ENCODE assay signal across 12 cellular contexts in the genomic region with DNA sequence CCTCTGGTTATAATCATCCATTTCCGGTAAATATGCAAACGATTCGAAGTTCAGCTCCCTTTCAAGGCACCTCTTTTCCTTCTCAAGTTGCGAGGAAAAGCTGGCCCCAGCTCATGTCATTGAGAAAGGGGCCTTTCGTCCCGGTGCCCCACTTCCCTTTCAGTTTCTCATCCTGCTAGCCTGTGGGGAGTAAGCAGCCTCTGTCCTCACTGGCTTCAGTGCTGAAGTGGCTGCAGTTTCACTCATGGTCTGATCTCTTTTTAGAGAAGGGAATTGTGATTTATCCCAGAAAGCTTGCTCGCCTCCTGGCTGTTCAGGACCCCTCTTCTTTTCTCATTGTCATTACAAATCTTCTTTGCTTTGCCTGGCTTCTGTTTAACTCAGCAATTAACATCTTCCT.
"Had no signal": no experiment of that assay in that cellular context is flagged by ENCODE, and none has a peak within 500 bp of the region (broad histone marks: within the 10 kb centered on the region; RNA-seq: fewer than 3 reads in every experiment).

No MANE protein-coding gene starts in this region.

- H3K9me3 Mint-ChIP-seq: activated naive CD8-positive, alpha-beta T cell treated with anti-CD3 and anti-CD28 coated beads, Interleukin-2, amount 10 ng/mL, durations not matched to agents 7 days and 5 days; natural killer cell treated with Interleukin-12 subunit alpha and Interleukin-12 subunit beta and Interleukin-15 and Interleukin-18, amount 100 ng/mL, for 72 hours; stimulated activated effector memory CD8-positive, alpha-beta T cell treated with anti-CD3 and anti-CD28 coated beads, Interleukin-12 subunit alpha, Interleukin-12 subunit beta, amount 100 ng/mL, for 72 hours had no signal

- H3K4me3 Mint-ChIP-seq: activated naive CD8-positive, alpha-beta T cell treated with anti-CD3 and anti-CD28 coated beads, Interleukin-2, amount 10 ng/mL, durations not matched to agents 7 days and 5 days; activated T-helper 1 cell treated with anti-CD3 and anti-CD28 coated beads, Interleukin-12 subunit alpha, Interleukin-12 subunit beta, Interleukin-2, Interleukin-4 antibody, amounts not matched to agents 30 ng/mL and 10 ng/mL and 1 ng/mL, durations not matched to agents 14 hours and 24 hours and 36 hours; natural killer cell treated with Interleukin-12 subunit alpha and Interleukin-12 subunit beta and Interleukin-15 and Interleukin-18, amount 100 ng/mL, for 72 hours; stimulated activated effector memory CD8-positive, alpha-beta T cell treated with anti-CD3 and anti-CD28 coated beads, Interleukin-12 subunit alpha, Interleukin-12 subunit beta, amount 100 ng/mL, for 72 hours had no signal

- DNase-seq: activated CD4-positive, alpha-beta T cell treated with anti-CD3 and anti-CD28 coated beads, Interleukin-2, amount 50 U/mL, for 1 hour; activated CD8-positive, alpha-beta memory T cell treated with anti-CD3 and anti-CD28 coated beads for 24 hours; activated naive CD8-positive, alpha-beta T cell treated with anti-CD3 and anti-CD28 coated beads, Interleukin-2, amount 10 ng/mL, durations not matched to agents 7 days and 5 days; anterior cingulate cortex; heart right ventricle; mesenchymal stem cell; nucleus accumbens had no signal

- FAIRE-seq: frontal cortex, urothelium cell line had no signal

- H3K4me1 ChIP-seq: heart right ventricle had no signal

- H3K36me3 ChIP-seq: heart right ventricle had no signal

- H3K4me1 Mint-ChIP-seq: activated naive CD8-positive, alpha-beta T cell treated with anti-CD3 and anti-CD28 coated beads, Interleukin-2, amount 10 ng/mL, durations not matched to agents 7 days and 5 days; stimulated activated effector memory CD8-positive, alpha-beta T cell treated with anti-CD3 and anti-CD28 coated beads, Interleukin-12 subunit alpha, Interleukin-12 subunit beta, amount 100 ng/mL, for 72 hours had no signal

- H3K4me3 ChIP-seq: heart right ventricle had no signal

- H3K27ac ChIP-seq: heart right ventricle had no signal

- ATAC-seq: heart right ventricle; natural killer cell treated with Interleukin-12 subunit alpha and Interleukin-12 subunit beta and Interleukin-15 and Interleukin-18, amount 100 ng/mL, for 72 hours; stimulated activated effector memory CD8-positive, alpha-beta T cell treated with anti-CD3 and anti-CD28 coated beads, Interleukin-12 subunit alpha, Interleukin-12 subunit beta, amount 100 ng/mL, for 72 hours had no signal

- H3K36me3 Mint-ChIP-seq: activated naive CD8-positive, alpha-beta T cell treated with anti-CD3 and anti-CD28 coated beads, Interleukin-2, amount 10 ng/mL, durations not matched to agents 7 days and 5 days; natural killer cell treated with Interleukin-12 subunit alpha and Interleukin-12 subunit beta and Interleukin-15 and Interleukin-18, amount 100 ng/mL, for 72 hours; stimulated activated effector memory CD8-positive, alpha-beta T cell treated with anti-CD3 and anti-CD28 coated beads, Interleukin-12 subunit alpha, Interleukin-12 subunit beta, amount 100 ng/mL, for 72 hours had no signal

- H3K27ac Mint-ChIP-seq: activated naive CD8-positive, alpha-beta T cell treated with anti-CD3 and anti-CD28 coated beads, Interleukin-2, amount 10 ng/mL, durations not matched to agents 7 days and 5 days; activated T-helper 1 cell treated with anti-CD3 and anti-CD28 coated beads, Interleukin-12 subunit alpha, Interleukin-12 subunit beta, Interleukin-2, Interleukin-4 antibody, amounts not matched to agents 30 ng/mL and 10 ng/mL and 1 ng/mL, durations not matched to agents 14 hours and 24 hours and 36 hours; natural killer cell treated with Interleukin-12 subunit alpha and Interleukin-12 subunit beta and Interleukin-15 and Interleukin-18, amount 100 ng/mL, for 72 hours; stimulated activated effector memory CD8-positive, alpha-beta T cell treated with anti-CD3 and anti-CD28 coated beads, Interleukin-12 subunit alpha, Interleukin-12 subunit beta, amount 100 ng/mL, for 72 hours had no signal
